Comparison of ENCODE assay signal across 20 cellular contexts in genomic region chr4:31169851-31170250, GRCh38.
A peak's percentile ranks its signal among the peaks of the same experiment; 100 is the strongest.
DNase-seq lines count a peak whose midpoint lies in the region; ATAC-seq and TF ChIP-seq lines count a peak whose summit lies in the region.
"Had no signal": no experiment of that assay in that cellular context is flagged by ENCODE, and none has a peak within 500 bp of the region (broad histone marks: within the 10 kb centered on the region; RNA-seq: fewer than 3 reads in every experiment).

No MANE protein-coding gene starts in this region.

- in situ Hi-C loops in gastrocnemius medialis (cut with MboI; ENCODE audit: low sequenced_read_pairs in 4 of 4) = no loop called here

- POLR2A ChIA-PET in Caco-2 (lab: Charles Lee) = no interaction called here

- H3K27me3 ChIP-seq in Caco-2 (replicated peaks; ENCODE audit: control insufficient read depth, insufficient read depth, low read length) = no peaks in the 10 kb centered on the region
- no peaks in the 10 kb centered on the region for H3K27me3 ChIP-seq in OCI-LY3 (ENCODE audit: low read depth, low read length)
- H3K27me3 ChIP-seq in gastrocnemius medialis = no peaks in the 10 kb centered on the region
- H3K27me3 ChIP-seq: SJSA1 had no signal

- H3K9ac ChIP-seq in OCI-LY3 (ENCODE audit: low read length) = no peak overlapping the region
- H3K9ac ChIP-seq: GM23248, KMS-11 had no signal

- H3K4me2 ChIP-seq in OCI-LY3 (ENCODE audit: low read length) = no peak overlapping the region
- H3K4me2 ChIP-seq: KMS-11, PC-9 had no signal

- BruUV-seq in Caco-2 (replicated peaks; lab: Mats Ljungman, UMichigan) = no TSS peak

- H3K4me3 ChIP-seq in Caco-2 (ENCODE audit: low read depth, low read length) = no peak overlapping the region
- H3K4me3 ChIP-seq in OCI-LY3 (ENCODE audit: low read length) = no peak overlapping the region
- no peak overlapping the region for H3K4me3 ChIP-seq in gastrocnemius medialis
- H3K4me3 ChIP-seq: GM23248, PC-9, SJSA1 had no signal

- H3K36me3 Mint-ChIP-seq in Caco-2 (ENCODE audit: insufficient read depth, unreplicated experiment) = peaks cover 6% of the 10 kb centered on the region
- H3K36me3 Mint-ChIP-seq in mesothelial cell of epicardium = peaks cover 2% of the 10 kb centered on the region
- H3K36me3 Mint-ChIP-seq in endothelial cell (ENCODE audit: low read depth, unreplicated experiment) = no peaks in the 10 kb centered on the region
- H3K36me3 Mint-ChIP-seq: CD14-positive monocyte had no signal

- peak; percentile 39 to 42 for DNase-seq in Caco-2
- peak; percentile 1 for DNase-seq in astrocyte of the hippocampus (ENCODE audit: low read depth, low spot score)
- no peak for DNase-seq in mesothelial cell of epicardium (ENCODE audit: low spot score in 2 of 2, unreplicated experiment in 2 of 2)
- DNase-seq in activated CD4-positive, CD25-positive, alpha-beta regulatory T cell (lab: John Stamatoyannopoulos, UW) = no peak
- DNase-seq in gastrocnemius medialis = no peak
- no peak for DNase-seq in endothelial cell (ENCODE audit: low spot score)
- DNase-seq: 8988T, DMS79 treated with DMSO at 0.1 percent for 48 hours, GDM1, GM23248, NCI-H1436 treated with DMSO at 0.1 percent for 48 hours, NCI-H2029, NCI-H345, NCI-H524 treated with DMSO at 0.1 percent for 48 hours had no signal

- intact Hi-C loops in Caco-2 (cut with micrococcal nuclease; ENCODE audit: unreplicated experiment) (no loop called here), gastrocnemius medialis (cut with DNase I; ENCODE audit: low total_unique reads) (no loop called here)

- no peaks in the 10 kb centered on the region for H3K79me2 ChIP-seq in OCI-LY3 (ENCODE audit: low read length)

- TF ChIP-seq CTCF in Caco-2 (IDR thresholded peaks at IDR 0.05; ENCODE audit: insufficient read depth in 1 of 2, low read depth in 1 of 2, low read length in 1 of 2, severe bottlenecking in 1 of 2, unreplicated experiment in 1 of 2) (no peak), OCI-LY3 (IDR thresholded peaks at IDR 0.05; ENCODE audit: low read depth, low read length) (no peak), mesothelial cell of epicardium (IDR thresholded peaks at IDR 0.05; ENCODE audit: unreplicated experiment) (no peak), gastrocnemius medialis (IDR thresholded peaks at IDR 0.05 in 4 of 5, conservative IDR thresholded peaks at IDR 0.05 in 1 of 5) (no peak), endothelial cell (IDR thresholded peaks at IDR 0.05; ENCODE audit: unreplicated experiment) (no peak)

- CTCF ChIA-PET in Caco-2 (lab: Charles Lee) = interaction anchor here (0.5 kb wide), 1 partner anchor 44 kb away, joined by 5 read pairs; no protein-coding TSS in a partner anchor

- no peak overlapping the region for H3K27ac ChIP-seq in OCI-LY3 (ENCODE audit: low read length)
- H3K27ac ChIP-seq in gastrocnemius medialis = no peak overlapping the region
- H3K27ac ChIP-seq: GM23248, KMS-11, PC-9, SJSA1 had no signal

- H3K4me3 Mint-ChIP-seq in Caco-2 (ENCODE audit: unreplicated experiment) (peak overlapping the region; percentile 7), mesothelial cell of epicardium (no peak overlapping the region), endothelial cell (ENCODE audit: unreplicated experiment) (no peak overlapping the region)
- H3K4me3 Mint-ChIP-seq: CD14-positive monocyte had no signal

- H4K20me1 ChIP-seq in OCI-LY3 (ENCODE audit: insufficient read depth, low read length) = no peaks in the 10 kb centered on the region

- ATAC-seq in gastrocnemius medialis (no peak), HG03432 (IDR thresholded peaks at IDR 0.05; ENCODE audit: unreplicated experiment) (no peak)

- H3K9me3 Mint-ChIP-seq in Caco-2 (ENCODE audit: unreplicated experiment) = no peaks in the 10 kb centered on the region
- H3K9me3 Mint-ChIP-seq in mesothelial cell of epicardium = peaks cover 17% of the 10 kb centered on the region
- no peaks in the 10 kb centered on the region for H3K9me3 Mint-ChIP-seq in endothelial cell (ENCODE audit: unreplicated experiment)

- H3K27me3 Mint-ChIP-seq in Caco-2 (ENCODE audit: insufficient read depth, unreplicated experiment) (no peaks in the 10 kb centered on the region), mesothelial cell of epicardium (ENCODE audit: low read depth) (no peaks in the 10 kb centered on the region), endothelial cell (ENCODE audit: unreplicated experiment) (no peaks in the 10 kb centered on the region)

- no peaks in the 10 kb centered on the region for H3K4me1 ChIP-seq in Caco-2
- no peaks in the 10 kb centered on the region for H3K4me1 ChIP-seq in OCI-LY3 (ENCODE audit: low read length)
- no peaks in the 10 kb centered on the region for H3K4me1 ChIP-seq in gastrocnemius medialis
- H3K4me1 ChIP-seq: SJSA1 had no signal

- H3K27ac Mint-ChIP-seq in Caco-2 (ENCODE audit: unreplicated experiment) (no peak overlapping the region), mesothelial cell of epicardium (peak overlapping the region; percentile 62), endothelial cell (ENCODE audit: unreplicated experiment) (no peak overlapping the region)
- H3K27ac Mint-ChIP-seq: CD14-positive monocyte had no signal

- no peaks in the 10 kb centered on the region for H3K9me3 ChIP-seq in Caco-2
- H3K9me3 ChIP-seq in OCI-LY3 (ENCODE audit: insufficient read depth, low read length) = no peaks in the 10 kb centered on the region
- no peaks in the 10 kb centered on the region for H3K9me3 ChIP-seq in gastrocnemius medialis
- H3K9me3 ChIP-seq: SJSA1 had no signal

- 0 out of 2 replicates have a peak overlapping the region, but pooled peaks have one; percentile 13 for H2AFZ ChIP-seq in OCI-LY3 (ENCODE audit: low read depth, low read length)
- H2AFZ ChIP-seq: GM23248, PC-9 had no signal

- H3K4me1 Mint-ChIP-seq in Caco-2 (ENCODE audit: low read depth, unreplicated experiment) (peaks cover 14% of the 10 kb centered on the region), mesothelial cell of epicardium (peaks cover 17% of the 10 kb centered on the region), endothelial cell (ENCODE audit: unreplicated experiment) (no peaks in the 10 kb centered on the region)
- H3K4me1 Mint-ChIP-seq: CD14-positive monocyte had no signal

- H3K36me3 ChIP-seq in Caco-2 (ENCODE audit: control insufficient read depth, insufficient read depth, low read length) = no peaks in the 10 kb centered on the region
- H3K36me3 ChIP-seq in OCI-LY3 (replicated peaks; ENCODE audit: low read depth, low read length) = no peaks in the 10 kb centered on the region
- H3K36me3 ChIP-seq in gastrocnemius medialis = no peaks in the 10 kb centered on the region
- H3K36me3 ChIP-seq: SJSA1 had no signal

- no peak for TF ChIP-seq POLR2A in gastrocnemius medialis (IDR thresholded peaks at IDR 0.05)

Comparison
In these comparisons a context has a peak if more than half of its experiments do, and no peak if none do; other contexts are left out.
1. DNase-seq: peak in Caco-2 (2 of 2) and astrocyte of the hippocampus (single experiment); none in mesothelial cell of epicardium (0 of 2), activated CD4-positive, CD25-positive, alpha-beta regulatory T cell (0 of 4), gastrocnemius medialis (0 of 2) and endothelial cell (single experiment).